In the genomic region with DNA sequence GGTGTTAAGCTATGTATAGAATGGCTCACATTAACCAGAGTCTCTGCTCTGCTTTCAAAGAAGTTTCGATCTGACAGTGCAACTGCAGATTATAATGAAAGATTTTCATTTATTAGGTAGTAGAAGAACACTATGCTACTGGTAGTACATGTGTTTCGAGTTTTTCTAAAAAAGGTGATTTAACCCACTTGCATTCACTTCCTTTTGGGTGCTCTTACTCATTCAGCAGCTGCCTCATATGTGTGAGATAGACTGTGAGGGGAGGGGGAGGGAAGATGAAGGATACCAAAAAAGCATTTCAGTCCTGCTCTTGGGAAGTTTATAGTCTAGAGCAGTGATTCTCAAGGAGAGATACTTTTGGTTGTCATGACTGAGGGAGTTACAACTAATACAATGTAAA, we compare ENCODE assay signal across 6 cellular contexts.
"Had no signal": no experiment of that assay in that cellular context is flagged by ENCODE, and none has a peak within 500 bp of the region (broad histone marks: within the 10 kb centered on the region; RNA-seq: fewer than 3 reads in every experiment).

No MANE protein-coding gene starts in this region.

- ATAC-seq: HCT116, HepG2 had no signal

- DNase-seq: GOT3, H7, HFFc6 had no signal

- H3K4me1 Mint-ChIP-seq: IgD-negative memory B cell had no signal

- H3K27me3 Mint-ChIP-seq: IgD-negative memory B cell had no signal

- H3K27ac Mint-ChIP-seq: HFFc6, IgD-negative memory B cell had no signal

- H3K9me3 Mint-ChIP-seq: HFFc6, IgD-negative memory B cell had no signal

- FAIRE-seq: HepG2 had no signal

- H3K4me3 Mint-ChIP-seq: HFFc6, IgD-negative memory B cell had no signal
